ENCODE assay signal across 13 cellular contexts in the genomic region with DNA sequence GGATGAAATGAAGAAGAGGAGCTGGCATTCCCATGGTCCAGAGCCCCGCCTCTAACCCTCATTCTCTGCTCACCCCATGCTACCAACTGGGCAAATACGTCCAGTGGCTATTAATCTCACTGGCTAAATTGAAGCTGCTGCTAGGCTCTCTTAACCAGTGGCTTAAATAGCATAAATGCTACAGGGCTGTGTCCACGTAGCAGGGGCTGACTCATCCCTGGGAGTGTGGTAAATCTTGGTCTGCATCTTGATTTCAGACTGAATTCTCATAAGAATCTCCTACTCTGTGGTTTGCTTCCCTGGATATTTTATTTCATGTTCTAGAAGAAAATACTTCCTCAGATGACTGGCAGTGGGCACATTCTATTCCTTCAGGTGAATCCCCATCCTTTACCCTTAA.
A peak's percentile ranks its signal among the peaks of the same experiment; 100 is the strongest.
DNase-seq lines count a peak whose midpoint lies in the region; ATAC-seq and TF ChIP-seq lines count a peak whose summit lies in the region.
"Had no signal": no experiment of that assay in that cellular context is flagged by ENCODE, and none has a peak within 500 bp of the region (broad histone marks: within the 10 kb centered on the region; RNA-seq: fewer than 3 reads in every experiment).

No MANE protein-coding gene starts in this region.

- H3K36me3 ChIP-seq in ACC112 (ENCODE audit: insufficient read depth, low read length) (no peaks in the 10 kb centered on the region), hepatocyte (replicated peaks; ENCODE audit: insufficient read depth, low read depth) (no peaks in the 10 kb centered on the region)
- H3K36me3 ChIP-seq: tibial nerve had no signal

- TF ChIP-seq CTCF in hepatocyte (IDR thresholded peaks at IDR 0.05; ENCODE audit: poor library complexity), result no peak

- H3K79me2 ChIP-seq in ACC112 (ENCODE audit: control insufficient read depth, insufficient read depth, low read length, unreplicated experiment) (no peaks in the 10 kb centered on the region), hepatocyte (no peaks in the 10 kb centered on the region)

- H4K20me1 ChIP-seq in hepatocyte (ENCODE audit: insufficient read depth, poor library complexity, severe bottlenecking), result no peaks in the 10 kb centered on the region

- H3K27me3 ChIP-seq in ACC112 (ENCODE audit: insufficient read depth, low read length) (no peaks in the 10 kb centered on the region), hepatocyte (no peaks in the 10 kb centered on the region)
- H3K27me3 ChIP-seq: tibial nerve had no signal

- peaks cover 2% of the 10 kb centered on the region for H3K4me1 ChIP-seq in ACC112 (ENCODE audit: control insufficient read depth, insufficient read depth, low read length, unreplicated experiment)
- peaks cover 5% of the 10 kb centered on the region for H3K4me1 ChIP-seq in hepatocyte (ENCODE audit: insufficient read depth)

- no peaks in the 10 kb centered on the region for H3K9me3 ChIP-seq in hepatocyte (ENCODE audit: low read depth)
- H3K9me3 ChIP-seq: tibial nerve had no signal

- H3K4me2 ChIP-seq in hepatocyte, result no peak overlapping the region
- H3K4me2 ChIP-seq: PC-9 had no signal

- H3K9me2 ChIP-seq in hepatocyte (replicated peaks; ENCODE audit: insufficient read depth), result no peaks in the 10 kb centered on the region

- WGBS in hepatocyte (ENCODE audit: low lambda C conversion rate, missing lambda C conversion rate), result 68% methylated on average over 3 of the region's 3 CpGs

- H2AFZ ChIP-seq in ACC112 (ENCODE audit: low read length, unreplicated experiment) (no peak overlapping the region), hepatocyte (no peak overlapping the region)
- H2AFZ ChIP-seq: PC-9 had no signal

- H3K27ac ChIP-seq in ACC112 (ENCODE audit: low read depth, low read length) (peak overlapping the region; percentile 31), hepatocyte (no peak overlapping the region)
- H3K27ac ChIP-seq: PC-9, tibial nerve had no signal

- peak; percentile 24 for DNase-seq in HCEC 1CT
- DNase-seq in amniotic epithelial cell (ENCODE audit: low read depth), result peak; percentile 89
- peak; percentile 23 for DNase-seq in hepatocyte (ENCODE audit: low spot score)
- no peak for DNase-seq in activated T-cell treated with anti-CD3 and anti-CD28 coated beads for 4 hours
- DNase-seq in NCI-H345 (lab: John Stamatoyannopoulos, UW), result no peak
- DNase-seq: activated CD4-positive, CD25-positive, alpha-beta regulatory T cell treated with anti-CD3 and anti-CD28 coated beads, Interleukin-2, amount 50 U/mL, for 72 hours; activated T-cell treated with anti-CD3 and anti-CD28 coated beads, Interleukin-2, amount 50 U/mL, for 48 hours; midbrain had no signal

- H3K4me3 ChIP-seq in ACC112 (ENCODE audit: low read depth, low read length) (no peak overlapping the region), hepatocyte (no peak overlapping the region)
- H3K4me3 ChIP-seq: PC-9, tibial nerve had no signal

- ATAC-seq in GM21360 (IDR thresholded peaks at IDR 0.05; ENCODE audit: unreplicated experiment), result no peak
- ATAC-seq in HG03039 (IDR thresholded peaks at IDR 0.05; ENCODE audit: unreplicated experiment), result no peak

Comparison
In these comparisons a context has a peak if more than half of its experiments do, and no peak if none do; other contexts are left out.
1. DNase-seq: peak in HCEC 1CT (single experiment), amniotic epithelial cell (single experiment) and hepatocyte (single experiment); none in activated T-cell treated with anti-CD3 and anti-CD28 coated beads for 4 hours (single experiment) and NCI-H345 (single experiment).